Comparison of ENCODE assay signal across 1 cellular context in genomic region chr10:26781797-26782196, GRCh38.
TF ChIP-seq lines count a peak whose summit lies in the region.

No MANE protein-coding gene starts in this region.

TF ChIP-seq in GM23338, 12 proteins besides CTCF, POLR2A, EP300 and RAD21 (continued from another document):
- TF ChIP-seq ZNF462 (CRISPR knock-in tag; IDR thresholded peaks at IDR 0.05) = no peak
- TF ChIP-seq REST (IDR thresholded peaks at IDR 0.05; ENCODE audit: unreplicated experiment) = no peak
- TF ChIP-seq ZNF331 (CRISPR knock-in tag; IDR thresholded peaks at IDR 0.05; ENCODE audit: low read depth) = no peak
- no peak for TF ChIP-seq ZNF114 (CRISPR knock-in tag; IDR thresholded peaks at IDR 0.05)
- TF ChIP-seq JUNB (IDR thresholded peaks at IDR 0.05; ENCODE audit: unreplicated experiment) = no peak
